ENCODE assay signal across 7 cellular contexts in the genomic region with DNA sequence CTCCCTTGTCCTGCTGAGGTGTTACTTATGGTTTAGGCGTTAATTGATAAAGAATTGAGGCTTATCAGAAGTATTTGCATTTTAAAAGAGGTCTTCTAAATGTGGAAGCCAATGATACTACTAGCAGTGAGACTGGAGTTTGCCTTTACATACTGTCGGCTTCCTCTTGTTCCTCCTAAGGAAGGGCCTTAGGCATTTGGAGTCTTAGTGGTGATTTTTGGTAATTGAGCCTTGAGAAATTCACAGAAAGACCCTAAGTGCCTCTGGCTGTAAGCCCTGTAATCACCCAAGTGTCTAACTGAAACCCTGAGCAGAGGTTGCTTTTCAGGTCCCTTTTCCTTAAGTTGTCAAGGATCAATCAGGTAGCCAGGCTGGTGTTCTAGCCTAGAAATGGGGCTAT.
"Had no signal": no experiment of that assay in that cellular context is flagged by ENCODE, and none has a peak within 500 bp of the region (broad histone marks: within the 10 kb centered on the region; RNA-seq: fewer than 3 reads in every experiment).

No MANE protein-coding gene starts in this region.

- H3K27me3 Mint-ChIP-seq: IgD-negative memory B cell had no signal

- H3K4me3 ChIP-seq: GM23248 had no signal

- ATAC-seq: HepG2 had no signal

- DNase-seq: GM23248, H9, HCEC 1CT, KBM-7 had no signal

- H3K36me3 Mint-ChIP-seq: IgD-negative memory B cell had no signal

- H3K4me3 Mint-ChIP-seq: H9, IgD-negative memory B cell had no signal

- H3K27ac ChIP-seq: GM23248, HL-60 had no signal

- H3K27ac Mint-ChIP-seq: H9, IgD-negative memory B cell had no signal
